25 cellular contexts compared by ENCODE assay signal in the genomic region with DNA sequence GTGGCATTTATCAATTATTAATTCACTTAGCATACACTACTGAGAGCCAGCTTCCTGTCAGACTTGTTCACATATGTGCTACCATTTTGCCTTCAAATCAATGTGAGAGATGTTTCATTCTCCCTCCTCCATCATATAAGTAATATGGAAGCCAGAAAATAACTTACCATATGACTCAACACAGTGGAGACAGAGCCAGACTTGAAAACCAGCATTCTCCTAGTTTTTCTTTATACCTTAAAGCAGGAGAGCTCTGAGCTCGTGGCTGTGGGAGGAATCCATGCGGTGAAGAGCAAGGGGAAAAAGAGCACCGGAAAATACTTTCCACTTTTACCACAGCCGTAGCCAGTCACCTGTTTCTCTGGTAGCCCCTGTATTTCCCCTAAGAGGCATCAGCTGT.
"Had no signal": no experiment of that assay in that cellular context is flagged by ENCODE, and none has a peak within 500 bp of the region (broad histone marks: within the 10 kb centered on the region; RNA-seq: fewer than 3 reads in every experiment).

No MANE protein-coding gene starts in this region.

- ATAC-seq: activated T-cell treated with anti-CD3 and anti-CD28 coated beads, Interleukin-2, amount 50 U/mL, for 4 hours; activated T-helper 17 cell treated with anti-CD3 and anti-CD28 coated beads, Interleukin-2, amount 50 U/mL, for 72 hours; esophagus mucosa; left colon; right lobe of liver; WTC11 had no signal

- H3K27ac Mint-ChIP-seq: activated CD4-positive, alpha-beta memory T cell treated with anti-CD3 and anti-CD28 coated beads, Interleukin-2, amount 10 ng/mL, durations not matched to agents 7 days and 5 days; activated CD4-positive, alpha-beta T cell treated with anti-CD3 and anti-CD28 coated beads, Interleukin-2, amount 10 ng/mL, durations not matched to agents 7 days and 5 days; activated T-helper 17 cell treated with anti-CD3 and anti-CD28 coated beads, Interleukin-2, amount 50 U/mL, for 72 hours; stimulated activated naive CD8-positive, alpha-beta T cell treated with anti-CD3 and anti-CD28 coated beads, Interleukin-15, Interleukin-2, amounts not matched to agents 100 ng/mL and 50 ng/mL, for 24 hours; WTC11 had no signal

- H3K4me3 ChIP-seq: coronary artery, dorsolateral prefrontal cortex, hepatocyte, right lobe of liver, upper lobe of left lung had no signal

- H2AFZ ChIP-seq: hepatocyte had no signal

- H3K27ac ChIP-seq: coronary artery, hepatocyte, right lobe of liver, upper lobe of left lung had no signal

- H3K27me3 ChIP-seq: dorsolateral prefrontal cortex, hepatocyte, right lobe of liver, upper lobe of left lung had no signal

- H3K27me3 Mint-ChIP-seq: activated CD4-positive, alpha-beta memory T cell treated with anti-CD3 and anti-CD28 coated beads, Interleukin-2, amount 10 ng/mL, durations not matched to agents 7 days and 5 days; activated CD4-positive, alpha-beta T cell treated with anti-CD3 and anti-CD28 coated beads, Interleukin-2, amount 10 ng/mL, durations not matched to agents 7 days and 5 days; activated T-helper 17 cell treated with anti-CD3 and anti-CD28 coated beads, Interleukin-2, amount 50 U/mL, for 72 hours; stimulated activated naive CD8-positive, alpha-beta T cell treated with anti-CD3 and anti-CD28 coated beads, Interleukin-15, Interleukin-2, amounts not matched to agents 100 ng/mL and 50 ng/mL, for 24 hours had no signal

- H3K4me2 ChIP-seq: hepatocyte had no signal

- H3K79me2 ChIP-seq: hepatocyte had no signal

- H3K36me3 ChIP-seq: right lobe of liver, upper lobe of left lung had no signal

- H3K4me1 ChIP-seq: right lobe of liver, upper lobe of left lung had no signal

- DNase-seq: activated CD4-positive, alpha-beta memory T cell treated with anti-CD3 and anti-CD28 coated beads, Interleukin-2, amount 10 ng/mL, durations not matched to agents 7 days and 5 days; activated CD4-positive, alpha-beta T cell treated with anti-CD3 and anti-CD28 coated beads for 1 hour; activated CD4-positive, alpha-beta T cell treated with anti-CD3 and anti-CD28 coated beads, Interleukin-2, amount 10 ng/mL, durations not matched to agents 7 days and 5 days; activated gamma-delta T cell treated with Interleukin-2 at 50 U/mL for 16 hours; activated naive CD4-positive, alpha-beta T cell treated with anti-CD3 and anti-CD28 coated beads, Interleukin-2, amount 50 U/mL, for 16 hours; activated T-cell treated with anti-CD3 and anti-CD28 coated beads, Interleukin-2, amount 50 U/mL, for 4 hours; amniotic stem cell; cerebellar nuclear complex; dorsolateral prefrontal cortex; effector memory CD4-positive, alpha-beta T cell; islet precursor cell; left colon; mammary epithelial cell; right lobe of liver; stimulated activated CD4-positive, alpha-beta T cell treated with anti-CD3 and anti-CD28 coated beads, Interleukin-12 subunit alpha, Interleukin-12 subunit beta, amount 100 ng/mL, for 4 hours; stimulated activated CD4-positive, alpha-beta T cell treated with anti-CD3 and anti-CD28 coated beads, Interleukin-4, amount 100 ng/mL, for 1 hour; T-helper 2 cell; upper lobe of left lung had no signal

- H3K9me3 ChIP-seq: right lobe of liver, upper lobe of left lung had no signal

- H3K4me1 Mint-ChIP-seq: activated CD4-positive, alpha-beta memory T cell treated with anti-CD3 and anti-CD28 coated beads, Interleukin-2, amount 10 ng/mL, durations not matched to agents 7 days and 5 days; activated CD4-positive, alpha-beta T cell treated with anti-CD3 and anti-CD28 coated beads, Interleukin-2, amount 10 ng/mL, durations not matched to agents 7 days and 5 days; activated T-helper 17 cell treated with anti-CD3 and anti-CD28 coated beads, Interleukin-2, amount 50 U/mL, for 72 hours; WTC11 had no signal

- H3K4me3 Mint-ChIP-seq: activated CD4-positive, alpha-beta memory T cell treated with anti-CD3 and anti-CD28 coated beads, Interleukin-2, amount 10 ng/mL, durations not matched to agents 7 days and 5 days; activated CD4-positive, alpha-beta T cell treated with anti-CD3 and anti-CD28 coated beads, Interleukin-2, amount 10 ng/mL, durations not matched to agents 7 days and 5 days; activated T-cell treated with anti-CD3 and anti-CD28 coated beads, Interleukin-2, amount 50 U/mL, for 4 hours; activated T-helper 17 cell treated with anti-CD3 and anti-CD28 coated beads, Interleukin-2, amount 50 U/mL, for 72 hours; nephron; stimulated activated naive CD8-positive, alpha-beta T cell treated with anti-CD3 and anti-CD28 coated beads, Interleukin-15, Interleukin-2, amounts not matched to agents 100 ng/mL and 50 ng/mL, for 24 hours; WTC11 had no signal
